Comparison of ENCODE assay signal across 1 cellular context in genomic region chr13:99559560-99559959, GRCh38.
A peak's percentile ranks its signal among the peaks of the same experiment; 100 is the strongest.
TF ChIP-seq lines count a peak whose summit lies in the region.

No MANE protein-coding gene starts in this region.

TF ChIP-seq in HepG2, 621 proteins besides CTCF, POLR2A, EP300 and RAD21 (continued from another document and continues in another):
- no peak for TF ChIP-seq IRF1 (CRISPR knock-in tag; IDR thresholded peaks at IDR 0.05; ENCODE audit: low read depth)
- TF ChIP-seq XBP1 (CRISPR knock-in tag; IDR thresholded peaks at IDR 0.05), result no peak
- TF ChIP-seq ETV5 (CRISPR knock-in tag; IDR thresholded peaks at IDR 0.05; ENCODE audit: borderline replicate concordance), result 0 out of 2 replicates have a peak, but pooled peaks have one; percentile 19
- peak; percentile 68; the same call in 1 of the 2 replicates for TF ChIP-seq TFAP4 (IDR thresholded peaks at IDR 0.05; ENCODE audit: borderline replicate concordance, low read depth)
- no peak for TF ChIP-seq ZNF724P (CRISPR knock-in tag; IDR thresholded peaks at IDR 0.05; ENCODE audit: borderline replicate concordance)
- TF ChIP-seq ZBED4 (CRISPR knock-in tag; IDR thresholded peaks at IDR 0.05; ENCODE audit: borderline replicate concordance), result peak; percentile 60; the same call in 1 of the 2 replicates
- 0 out of 2 replicates have a peak, but pooled peaks have one; percentile 46 for TF ChIP-seq ESRRA (CRISPR knock-in tag; IDR thresholded peaks at IDR 0.05; ENCODE audit: low read depth)
- no peak for TF ChIP-seq SOX6 (IDR thresholded peaks at IDR 0.05)
- peak; percentile 53; the same call in 1 of the 2 replicates for TF ChIP-seq SOX6 (CRISPR knock-in tag; IDR thresholded peaks at IDR 0.05)
- 0 out of 2 replicates have a peak, but pooled peaks have one; percentile 32 for TF ChIP-seq TRIM24 (CRISPR knock-in tag; IDR thresholded peaks at IDR 0.05)
- no peak for TF ChIP-seq SMAD9 (CRISPR knock-in tag; IDR thresholded peaks at IDR 0.05)
- no peak for TF ChIP-seq ZNF446 (CRISPR knock-in tag; IDR thresholded peaks at IDR 0.05)
- TF ChIP-seq DRAP1 (CRISPR knock-in tag; IDR thresholded peaks at IDR 0.05), result 0 out of 2 replicates have a peak, but pooled peaks have one; percentile 28
- no peak for TF ChIP-seq SALL2 (CRISPR knock-in tag; IDR thresholded peaks at IDR 0.05)
- peak; percentile 95; the same call in 1 of the 2 replicates for TF ChIP-seq THRA (CRISPR knock-in tag; IDR thresholded peaks at IDR 0.05; ENCODE audit: borderline replicate concordance)
- TF ChIP-seq ETS1 (CRISPR knock-in tag; IDR thresholded peaks at IDR 0.05), result no peak
- peak; percentile 69; the same call in 1 of the 2 replicates for TF ChIP-seq NR2C2 (CRISPR knock-in tag; IDR thresholded peaks at IDR 0.05; ENCODE audit: borderline replicate concordance)
- no peak for TF ChIP-seq ZNF672 (CRISPR knock-in tag; IDR thresholded peaks at IDR 0.05)
- TF ChIP-seq SETDB1 (CRISPR knock-in tag; IDR thresholded peaks at IDR 0.05; ENCODE audit: borderline replicate concordance), result no peak
- no peak for TF ChIP-seq ZNF780A (CRISPR knock-in tag; IDR thresholded peaks at IDR 0.05)
- no peak for TF ChIP-seq ATAD3A (CRISPR knock-in tag; IDR thresholded peaks at IDR 0.05)
- no peak for TF ChIP-seq ZNF12 (CRISPR knock-in tag; IDR thresholded peaks at IDR 0.05)
- no peak for TF ChIP-seq DZIP1 (CRISPR knock-in tag; IDR thresholded peaks at IDR 0.05)
- TF ChIP-seq ATF1 (CRISPR knock-in tag; IDR thresholded peaks at IDR 0.05), result no peak
- TF ChIP-seq SKI (IDR thresholded peaks at IDR 0.05; ENCODE audit: partially characterized antibody), result no peak
- no peak for TF ChIP-seq ZNF879 (CRISPR knock-in tag; IDR thresholded peaks at IDR 0.05)
- TF ChIP-seq ZNF569 (CRISPR knock-in tag; IDR thresholded peaks at IDR 0.05; ENCODE audit: borderline replicate concordance), result no peak
- TF ChIP-seq HINFP (CRISPR knock-in tag; IDR thresholded peaks at IDR 0.05; ENCODE audit: low read depth), result no peak
- TF ChIP-seq POLR2AphosphoS2 (IDR thresholded peaks at IDR 0.05; ENCODE audit: low read depth, low read length), result no peak
- TF ChIP-seq ZNF414 (CRISPR knock-in tag; IDR thresholded peaks at IDR 0.05), result no peak
- TF ChIP-seq ELF4 (CRISPR knock-in tag; IDR thresholded peaks at IDR 0.05; ENCODE audit: borderline replicate concordance), result no peak
- TF ChIP-seq ZMYM3 (CRISPR knock-in tag; IDR thresholded peaks at IDR 0.05), result no peak
- TF ChIP-seq PPARG (CRISPR knock-in tag; conservative IDR thresholded peaks at IDR 0.05), result peak; percentile 95
- no peak for TF ChIP-seq HMGXB3 (CRISPR knock-in tag; IDR thresholded peaks at IDR 0.05; ENCODE audit: borderline replicate concordance)
- peak; percentile 90 for TF ChIP-seq ZNF652 (CRISPR knock-in tag; IDR thresholded peaks at IDR 0.05; ENCODE audit: borderline replicate concordance, low read depth)
- TF ChIP-seq ZBTB7B (CRISPR knock-in tag; IDR thresholded peaks at IDR 0.05), result no peak
- TF ChIP-seq TCF12 (IDR thresholded peaks at IDR 0.05), result no peak
- no peak for TF ChIP-seq TCF12 (CRISPR knock-in tag; IDR thresholded peaks at IDR 0.05)
- TF ChIP-seq ZNF484 (CRISPR knock-in tag; IDR thresholded peaks at IDR 0.05; ENCODE audit: borderline replicate concordance, low read depth), result no peak
- no peak for TF ChIP-seq ZNF766 (CRISPR knock-in tag; IDR thresholded peaks at IDR 0.05; ENCODE audit: borderline replicate concordance)
- no peak for TF ChIP-seq ZNF670 (CRISPR knock-in tag; IDR thresholded peaks at IDR 0.05; ENCODE audit: borderline replicate concordance)
- TF ChIP-seq KLF16 (CRISPR knock-in tag; IDR thresholded peaks at IDR 0.05), result 0 out of 4 replicates have a peak, but pooled peaks of 1 of the 2 experiments have one; percentile 29
- TF ChIP-seq ZNF362 (CRISPR knock-in tag; IDR thresholded peaks at IDR 0.05; ENCODE audit: borderline replicate concordance), result peak; percentile 91
- peak; percentile 79 for TF ChIP-seq NCOA2 (CRISPR knock-in tag; IDR thresholded peaks at IDR 0.05)
- TF ChIP-seq REPIN1 (CRISPR knock-in tag; IDR thresholded peaks at IDR 0.05; ENCODE audit: borderline replicate concordance, low read depth), result peak; percentile 45; the same call in 1 of the 2 replicates
- TF ChIP-seq HDAC2 (CRISPR knock-in tag; IDR thresholded peaks at IDR 0.05), result peak; percentile 64
